1 cellular context compared by ENCODE assay signal in genomic region chr15:69253156-69253555, GRCh38.
TF ChIP-seq lines count a peak whose summit lies in the region.

No MANE protein-coding gene starts in this region.

TF ChIP-seq in GM23338, 12 proteins besides CTCF, POLR2A, EP300 and RAD21 (continued from another document):
- TF ChIP-seq, protein P1, sequence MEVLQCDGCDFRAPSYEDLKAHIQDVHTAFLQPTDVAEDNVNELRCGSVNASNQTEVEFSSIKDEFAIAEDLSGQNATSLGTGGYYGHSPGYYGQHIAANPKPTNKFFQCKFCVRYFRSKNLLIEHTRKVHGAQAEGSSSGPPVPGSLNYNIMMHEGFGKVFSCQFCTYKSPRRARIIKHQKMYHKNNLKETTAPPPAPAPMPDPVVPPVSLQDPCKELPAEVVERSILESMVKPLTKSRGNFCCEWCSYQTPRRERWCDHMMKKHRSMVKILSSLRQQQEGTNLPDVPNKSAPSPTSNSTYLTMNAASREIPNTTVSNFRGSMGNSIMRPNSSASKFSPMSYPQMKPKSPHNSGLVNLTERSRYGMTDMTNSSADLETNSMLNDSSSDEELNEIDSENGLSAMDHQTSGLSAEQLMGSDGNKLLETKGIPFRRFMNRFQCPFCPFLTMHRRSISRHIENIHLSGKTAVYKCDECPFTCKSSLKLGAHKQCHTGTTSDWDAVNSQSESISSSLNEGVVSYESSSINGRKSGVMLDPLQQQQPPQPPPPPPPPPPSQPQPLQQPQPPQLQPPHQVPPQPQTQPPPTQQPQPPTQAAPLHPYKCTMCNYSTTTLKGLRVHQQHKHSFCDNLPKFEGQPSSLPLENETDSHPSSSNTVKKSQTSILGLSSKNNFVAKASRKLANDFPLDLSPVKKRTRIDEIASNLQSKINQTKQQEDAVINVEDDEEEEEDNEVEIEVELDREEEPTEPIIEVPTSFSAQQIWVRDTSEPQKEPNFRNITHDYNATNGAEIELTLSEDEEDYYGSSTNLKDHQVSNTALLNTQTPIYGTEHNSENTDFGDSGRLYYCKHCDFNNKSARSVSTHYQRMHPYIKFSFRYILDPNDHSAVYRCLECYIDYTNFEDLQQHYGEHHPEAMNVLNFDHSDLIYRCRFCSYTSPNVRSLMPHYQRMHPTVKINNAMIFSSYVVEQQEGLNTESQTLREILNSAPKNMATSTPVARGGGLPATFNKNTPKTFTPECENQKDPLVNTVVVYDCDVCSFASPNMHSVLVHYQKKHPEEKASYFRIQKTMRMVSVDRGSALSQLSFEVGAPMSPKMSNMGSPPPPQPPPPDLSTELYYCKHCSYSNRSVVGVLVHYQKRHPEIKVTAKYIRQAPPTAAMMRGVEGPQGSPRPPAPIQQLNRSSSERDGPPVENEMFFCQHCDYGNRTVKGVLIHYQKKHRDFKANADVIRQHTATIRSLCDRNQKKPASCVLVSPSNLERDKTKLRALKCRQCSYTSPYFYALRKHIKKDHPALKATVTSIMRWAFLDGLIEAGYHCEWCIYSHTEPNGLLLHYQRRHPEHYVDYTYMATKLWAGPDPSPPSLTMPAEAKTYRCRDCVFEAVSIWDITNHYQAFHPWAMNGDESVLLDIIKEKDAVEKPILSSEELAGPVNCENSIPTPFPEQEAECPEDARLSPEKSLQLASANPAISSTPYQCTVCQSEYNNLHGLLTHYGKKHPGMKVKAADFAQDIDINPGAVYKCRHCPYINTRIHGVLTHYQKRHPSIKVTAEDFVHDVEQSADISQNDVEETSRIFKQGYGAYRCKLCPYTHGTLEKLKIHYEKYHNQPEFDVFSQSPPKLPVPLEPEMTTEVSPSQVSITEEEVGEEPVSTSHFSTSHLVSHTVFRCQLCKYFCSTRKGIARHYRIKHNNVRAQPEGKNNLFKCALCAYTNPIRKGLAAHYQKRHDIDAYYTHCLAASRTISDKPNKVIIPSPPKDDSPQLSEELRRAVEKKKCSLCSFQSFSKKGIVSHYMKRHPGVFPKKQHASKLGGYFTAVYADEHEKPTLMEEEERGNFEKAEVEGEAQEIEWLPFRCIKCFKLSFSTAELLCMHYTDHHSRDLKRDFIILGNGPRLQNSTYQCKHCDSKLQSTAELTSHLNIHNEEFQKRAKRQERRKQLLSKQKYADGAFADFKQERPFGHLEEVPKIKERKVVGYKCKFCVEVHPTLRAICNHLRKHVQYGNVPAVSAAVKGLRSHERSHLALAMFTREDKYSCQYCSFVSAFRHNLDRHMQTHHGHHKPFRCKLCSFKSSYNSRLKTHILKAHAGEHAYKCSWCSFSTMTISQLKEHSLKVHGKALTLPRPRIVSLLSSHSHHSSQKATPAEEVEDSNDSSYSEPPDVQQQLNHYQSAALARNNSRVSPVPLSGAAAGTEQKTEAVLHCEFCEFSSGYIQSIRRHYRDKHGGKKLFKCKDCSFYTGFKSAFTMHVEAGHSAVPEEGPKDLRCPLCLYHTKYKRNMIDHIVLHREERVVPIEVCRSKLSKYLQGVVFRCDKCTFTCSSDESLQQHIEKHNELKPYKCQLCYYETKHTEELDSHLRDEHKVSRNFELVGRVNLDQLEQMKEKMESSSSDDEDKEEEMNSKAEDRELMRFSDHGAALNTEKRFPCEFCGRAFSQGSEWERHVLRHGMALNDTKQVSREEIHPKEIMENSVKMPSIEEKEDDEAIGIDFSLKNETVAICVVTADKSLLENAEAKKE (CRISPR knock-in tag; IDR thresholded peaks at IDR 0.05), result no peak
